Comparison of ENCODE assay signal across 24 cellular contexts in the genomic region with DNA sequence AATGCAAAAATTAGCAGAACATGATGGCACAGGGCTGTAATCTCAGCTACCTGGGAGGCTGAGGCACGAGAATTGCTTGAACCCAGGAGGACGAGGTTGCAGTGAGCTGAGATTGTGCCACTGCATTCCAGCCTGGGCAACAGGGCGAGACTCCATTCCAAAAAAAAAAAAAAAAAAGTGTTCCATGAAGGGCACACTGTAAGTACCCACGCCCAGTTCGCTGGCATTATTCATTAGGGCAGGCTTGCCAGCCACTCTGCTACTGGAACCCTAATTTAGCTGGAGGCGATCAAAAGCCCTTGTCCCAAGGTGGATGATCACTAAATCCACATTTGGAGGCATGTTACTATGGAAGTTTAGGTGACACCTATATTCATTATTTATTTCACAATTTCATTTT. TPM values are rescaled to one million over a fixed set of nuclear protein-coding genes. Genes with fewer than 3 reads are reported as not detected.
DNase-seq lines count a peak whose midpoint lies in the region; ATAC-seq and TF ChIP-seq lines count a peak whose summit lies in the region.
"Had no signal": no experiment of that assay in that cellular context is flagged by ENCODE, and none has a peak within 500 bp of the region (broad histone marks: within the 10 kb centered on the region; RNA-seq: fewer than 3 reads in every experiment).

No MANE protein-coding gene starts in this region.

- peaks cover 25% of the 10 kb centered on the region for H3K36me3 ChIP-seq in SU-DHL-6 (ENCODE audit: low read length)
- no peaks in the 10 kb centered on the region for H3K36me3 ChIP-seq in left lung
- no peaks in the 10 kb centered on the region for H3K36me3 ChIP-seq in upper lobe of right lung
- no peaks in the 10 kb centered on the region for H3K36me3 ChIP-seq in psoas muscle (ENCODE audit: insufficient read depth in 1 of 2, low read depth in 1 of 2)
- H3K36me3 ChIP-seq: BE2C, HAP-1 had no signal

- 37 to 60% (median 40%) methylated on average over 6 of the region's 6 CpGs for WGBS in psoas muscle, 3 donors

- intact Hi-C loops in Right ventricle myocardium superior (cut with DNase I) (no loop called here), cardiac septum (cut with DNase I) (no loop called here), left lung (cut with DNase I) (no loop called here), upper lobe of right lung (cut with DNase I) (no loop called here), psoas muscle (cut with DNase I) (no loop called here)

- peak overlapping the region; percentile 21 for H3K4me2 ChIP-seq in SU-DHL-6 (ENCODE audit: low read depth, low read length, poor library complexity, severe bottlenecking)
- H3K4me2 ChIP-seq: A549 had no signal

- peaks cover 10% of the 10 kb centered on the region; the same call in 1 of the 2 replicates for H3F3A ChIP-seq in SU-DHL-6 (ENCODE audit: insufficient read depth)

- TF ChIP-seq CTCF in SU-DHL-6 (IDR thresholded peaks at IDR 0.05; ENCODE audit: insufficient read depth, low read length, poor library complexity, severe bottlenecking): no peak
- no peak for TF ChIP-seq CTCF in left lung (IDR thresholded peaks at IDR 0.05)
- no peak for TF ChIP-seq CTCF in upper lobe of right lung (IDR thresholded peaks at IDR 0.05)
- no peak for TF ChIP-seq CTCF in psoas muscle (IDR thresholded peaks at IDR 0.05)

- H3K9me2 ChIP-seq in SU-DHL-6 (replicated peaks; ENCODE audit: insufficient read depth, low read length): no peaks in the 10 kb centered on the region

- peaks cover 100% of the 10 kb centered on the region for H3K79me2 ChIP-seq in SU-DHL-6 (ENCODE audit: insufficient read depth, low read length)

- H2AFZ ChIP-seq in SU-DHL-6 (ENCODE audit: low read depth, low read length, severe bottlenecking): no peak overlapping the region

- peaks cover 0 to 6% of the 10 kb centered on the region in 2 donors for H3K4me1 ChIP-seq in left lung
- H3K4me1 ChIP-seq in upper lobe of right lung: peaks cover 9% of the 10 kb centered on the region
- peaks cover 3% of the 10 kb centered on the region for H3K4me1 ChIP-seq in psoas muscle
- H3K4me1 ChIP-seq: A549, BE2C had no signal

- no peak overlapping the region for H3K9ac ChIP-seq in SU-DHL-6 (ENCODE audit: low read length)
- H3K9ac ChIP-seq: BLaER1 treated with 17β-estradiol and CSF1 and Interleukin-3, amounts not matched to agents 10 nM and 100 nM had no signal

- peaks cover 3% of the 10 kb centered on the region; the same call in 1 of the 2 replicates for H4K20me1 ChIP-seq in SU-DHL-6 (ENCODE audit: low read depth, low read length)

- no peak overlapping the region for H3K27ac ChIP-seq in SU-DHL-6 (ENCODE audit: low read depth, low read length)
- H3K27ac ChIP-seq in left lung: no peak overlapping the region
- H3K27ac ChIP-seq in upper lobe of right lung: no peak overlapping the region
- no peak overlapping the region for H3K27ac ChIP-seq in psoas muscle
- H3K27ac ChIP-seq: A549; BLaER1 treated with 17β-estradiol and CSF1 and Interleukin-3, amounts not matched to agents 10 nM and 100 nM had no signal

- DNase-seq in Right ventricle myocardium superior (no peak), cardiac septum (ENCODE audit: low spot score) (no peak), left lung (no peak), upper lobe of right lung (no peak), psoas muscle (no peak)
- no peak for DNase-seq in activated CD8-positive, alpha-beta memory T cell treated with anti-CD3 and anti-CD28 coated beads, Interleukin-2, amount 50 U/mL, for 4 hours
- DNase-seq: 8988T; ACHN; AML-193; BE2C; CD4-positive, alpha-beta T cell; CD8-positive, alpha-beta memory T cell; DMS53; DMS79 treated with DMSO at 0.1 percent for 48 hours; GF-D8; GOT3; HFFc6 had no signal

- no peaks in the 10 kb centered on the region for H3K27me3 ChIP-seq in SU-DHL-6 (ENCODE audit: low read length)
- H3K27me3 ChIP-seq in left lung: peaks cover 0 to 32% of the 10 kb centered on the region in 2 donors
- H3K27me3 ChIP-seq in upper lobe of right lung: no peaks in the 10 kb centered on the region
- no peaks in the 10 kb centered on the region for H3K27me3 ChIP-seq in psoas muscle (ENCODE audit: insufficient read depth in 3 of 3, low read length in 2 of 3)
- H3K27me3 ChIP-seq: BE2C had no signal

- ATAC-seq in Right ventricle myocardium superior (ENCODE audit: poor library complexity) (peak; percentile 32), left lung (peak; percentile 67), upper lobe of right lung (peak; percentile 22), psoas muscle (no peak)
- ATAC-seq: A549 had no signal

- H3K9me3 ChIP-seq in SU-DHL-6 (ENCODE audit: insufficient read depth, low read length) (no peaks in the 10 kb centered on the region), left lung (no peaks in the 10 kb centered on the region), upper lobe of right lung (no peaks in the 10 kb centered on the region), psoas muscle (no peaks in the 10 kb centered on the region)
- H3K9me3 ChIP-seq: A549, BE2C, HAP-1 had no signal

- H3K4me3 ChIP-seq in SU-DHL-6 (ENCODE audit: insufficient read depth, low read length, poor library complexity, severe bottlenecking) (no peak overlapping the region), left lung (no peak overlapping the region), upper lobe of right lung (no peak overlapping the region), psoas muscle (no peak overlapping the region)
- H3K4me3 ChIP-seq: A549; BLaER1 treated with 17β-estradiol and CSF1 and Interleukin-3, amounts not matched to agents 10 nM and 100 nM; HAP-1 had no signal

RNA-seq across cellular contexts. Expression of a gene that starts 5.0 kb away (rescaled TPM):
- total RNA-seq in Right ventricle myocardium superior (2.8 TPM), cardiac septum (2.3 TPM), left lung (1 to 10 TPM; 4.1 to 5.9 TPM), upper lobe of right lung (11.1 TPM), psoas muscle (1 to 10 TPM; 1.1 to 3.9 (median 2.1) TPM)
- 1 to 10 TPM in 2 of 3 donors, under 1 TPM in 1; 0.05 to 2.0 (median 1.9) TPM for polyA plus RNA-seq in psoas muscle
- total RNA-seq: HFFc6 had no signal
- polyA plus RNA-seq: CD14-positive monocyte had no signal

RNA-seq across cellular contexts. Expression of a gene that starts 39.1 kb away (rescaled TPM):
- total RNA-seq in Right ventricle myocardium superior (0.16 TPM), cardiac septum (0.35 TPM), left lung (under 1 TPM; 0.26 to 0.37 TPM), upper lobe of right lung (0.87 TPM), psoas muscle (under 1 TPM in 3 of 4 donors, not detected in 1; 0.08 to 0.19 (median 0.13) TPM)
- under 1 TPM in 1 of 3 donors, not detected in 2; 0.26 TPM for polyA plus RNA-seq in psoas muscle
- total RNA-seq: CD4-positive, alpha-beta T cell; CD8-positive, alpha-beta memory T cell; Daoy; G401; HFFc6 had no signal
- polyA plus RNA-seq: CD14-positive monocyte; CD8-positive, alpha-beta memory T cell had no signal

Comparison
In these comparisons a context has a peak if more than half of its experiments do, and no peak if none do; other contexts are left out.
1. ATAC-seq: peak in Right ventricle myocardium superior (single experiment), left lung (single experiment) and upper lobe of right lung (single experiment); none in psoas muscle (0 of 4).